Comparison of ENCODE assay signal across 33 cellular contexts in genomic region chr14:42000450-42000849, GRCh38.
"Had no signal": no experiment of that assay in that cellular context is flagged by ENCODE, and none has a peak within 500 bp of the region (broad histone marks: within the 10 kb centered on the region; RNA-seq: fewer than 3 reads in every experiment).

No MANE protein-coding gene starts in this region.

- FAIRE-seq: RCC 7860 had no signal

- H3K27ac Mint-ChIP-seq: activated CD4-positive, alpha-beta memory T cell treated with anti-CD3 and anti-CD28 coated beads, Interleukin-2, amount 10 ng/mL, durations not matched to agents 7 days and 5 days; activated CD8-positive, alpha-beta memory T cell treated with anti-CD3 and anti-CD28 coated beads, Interleukin-2, amount 10 ng/mL, durations not matched to agents 7 days and 5 days; activated naive CD4-positive, alpha-beta T cell treated with anti-CD3 and anti-CD28 coated beads, Interleukin-2, amount 10 ng/mL, durations not matched to agents 7 days and 5 days; activated naive CD8-positive, alpha-beta T cell treated with anti-CD3 and anti-CD28 coated beads for 36 hours had no signal

- H3K36me3 Mint-ChIP-seq: activated CD8-positive, alpha-beta memory T cell treated with anti-CD3 and anti-CD28 coated beads, Interleukin-2, amount 10 ng/mL, durations not matched to agents 7 days and 5 days; activated naive CD4-positive, alpha-beta T cell treated with anti-CD3 and anti-CD28 coated beads, Interleukin-2, amount 10 ng/mL, durations not matched to agents 7 days and 5 days; activated naive CD8-positive, alpha-beta T cell treated with anti-CD3 and anti-CD28 coated beads for 36 hours had no signal

- ATAC-seq: activated CD8-positive, alpha-beta memory T cell treated with anti-CD3 and anti-CD28 coated beads, Interleukin-2, amount 10 ng/mL, durations not matched to agents 7 days and 5 days had no signal

- H3K4me3 ChIP-seq: PC-9 had no signal

- H3K4me1 Mint-ChIP-seq: activated CD4-positive, alpha-beta memory T cell treated with anti-CD3 and anti-CD28 coated beads, Interleukin-2, amount 10 ng/mL, durations not matched to agents 7 days and 5 days; activated CD8-positive, alpha-beta memory T cell treated with anti-CD3 and anti-CD28 coated beads, Interleukin-2, amount 10 ng/mL, durations not matched to agents 7 days and 5 days; activated naive CD4-positive, alpha-beta T cell treated with anti-CD3 and anti-CD28 coated beads, Interleukin-2, amount 10 ng/mL, durations not matched to agents 7 days and 5 days; activated naive CD8-positive, alpha-beta T cell treated with anti-CD3 and anti-CD28 coated beads for 36 hours had no signal

- H3K4me2 ChIP-seq: PC-9 had no signal

- DNase-seq: activated CD4-positive, alpha-beta memory T cell treated with anti-CD3 and anti-CD28 coated beads, Interleukin-2, amount 10 ng/mL, durations not matched to agents 7 days and 5 days; activated CD4-positive, alpha-beta T cell treated with anti-CD3 and anti-CD28 coated beads for 1 hour; activated CD4-positive, alpha-beta T cell treated with anti-CD3 and anti-CD28 coated beads for 48 hours; activated CD4-positive, CD25-positive, alpha-beta regulatory T cell; activated CD8-positive, alpha-beta memory T cell treated with anti-CD3 and anti-CD28 coated beads for 24 hours; activated CD8-positive, alpha-beta memory T cell treated with anti-CD3 and anti-CD28 coated beads, Interleukin-2, amount 10 ng/mL, durations not matched to agents 7 days and 5 days; activated CD8-positive, alpha-beta memory T cell treated with anti-CD3 and anti-CD28 coated beads, Interleukin-2, amount 50 U/mL, for 48 hours; activated effector memory CD4-positive, alpha-beta T cell treated with Interleukin-2 at 50 U/mL for 16 hours; activated naive CD4-positive, alpha-beta T cell treated with anti-CD3 and anti-CD28 coated beads, Interleukin-2, amount 10 ng/mL, durations not matched to agents 7 days and 5 days; activated naive CD8-positive, alpha-beta T cell treated with anti-CD3 and anti-CD28 coated beads for 36 hours; activated T-cell treated with anti-CD3 and anti-CD28 coated beads, Interleukin-2, amount 50 U/mL, for 48 hours; amniotic stem cell; aorta; caudate nucleus; cerebellar nuclear complex; Kasumi-1; KG1; MM.1S; MV-4-11; NCI-H1092; NCI-H1417 treated with DMSO at 0.1 percent for 48 hours; NCI-H1930; NCI-H2081 treated with DMSO at 0.1 percent for 48 hours; NCI-H345; NCI-H526; NCI-H748 treated with DMSO at 0.1 percent for 48 hours; NK-92 treated with Interleukin-12 subunit alpha and Interleukin-12 subunit beta, amount 100 ng/mL, for 24 hours; PC-9; Right ventricle myocardium superior; T1000; WERI-Rb-1 had no signal

- H3K27ac ChIP-seq: PC-9, RWPE1, WERI-Rb-1 had no signal

- H3K4me3 Mint-ChIP-seq: activated CD4-positive, alpha-beta memory T cell treated with anti-CD3 and anti-CD28 coated beads, Interleukin-2, amount 10 ng/mL, durations not matched to agents 7 days and 5 days; activated CD8-positive, alpha-beta memory T cell treated with anti-CD3 and anti-CD28 coated beads, Interleukin-2, amount 10 ng/mL, durations not matched to agents 7 days and 5 days; activated naive CD4-positive, alpha-beta T cell treated with anti-CD3 and anti-CD28 coated beads, Interleukin-2, amount 10 ng/mL, durations not matched to agents 7 days and 5 days; activated naive CD8-positive, alpha-beta T cell treated with anti-CD3 and anti-CD28 coated beads for 36 hours had no signal

- H3K36me3 ChIP-seq: WERI-Rb-1 had no signal

- H3K9me3 Mint-ChIP-seq: activated CD4-positive, alpha-beta memory T cell treated with anti-CD3 and anti-CD28 coated beads, Interleukin-2, amount 10 ng/mL, durations not matched to agents 7 days and 5 days; activated naive CD8-positive, alpha-beta T cell treated with anti-CD3 and anti-CD28 coated beads for 36 hours had no signal

- H3K27me3 Mint-ChIP-seq: activated CD4-positive, alpha-beta memory T cell treated with anti-CD3 and anti-CD28 coated beads, Interleukin-2, amount 10 ng/mL, durations not matched to agents 7 days and 5 days; activated CD8-positive, alpha-beta memory T cell treated with anti-CD3 and anti-CD28 coated beads, Interleukin-2, amount 10 ng/mL, durations not matched to agents 7 days and 5 days; activated naive CD4-positive, alpha-beta T cell treated with anti-CD3 and anti-CD28 coated beads, Interleukin-2, amount 10 ng/mL, durations not matched to agents 7 days and 5 days; activated naive CD8-positive, alpha-beta T cell treated with anti-CD3 and anti-CD28 coated beads for 36 hours had no signal

- H2AFZ ChIP-seq: PC-9 had no signal
